ENCODE assay signal across 9 cellular contexts in the genomic region with DNA sequence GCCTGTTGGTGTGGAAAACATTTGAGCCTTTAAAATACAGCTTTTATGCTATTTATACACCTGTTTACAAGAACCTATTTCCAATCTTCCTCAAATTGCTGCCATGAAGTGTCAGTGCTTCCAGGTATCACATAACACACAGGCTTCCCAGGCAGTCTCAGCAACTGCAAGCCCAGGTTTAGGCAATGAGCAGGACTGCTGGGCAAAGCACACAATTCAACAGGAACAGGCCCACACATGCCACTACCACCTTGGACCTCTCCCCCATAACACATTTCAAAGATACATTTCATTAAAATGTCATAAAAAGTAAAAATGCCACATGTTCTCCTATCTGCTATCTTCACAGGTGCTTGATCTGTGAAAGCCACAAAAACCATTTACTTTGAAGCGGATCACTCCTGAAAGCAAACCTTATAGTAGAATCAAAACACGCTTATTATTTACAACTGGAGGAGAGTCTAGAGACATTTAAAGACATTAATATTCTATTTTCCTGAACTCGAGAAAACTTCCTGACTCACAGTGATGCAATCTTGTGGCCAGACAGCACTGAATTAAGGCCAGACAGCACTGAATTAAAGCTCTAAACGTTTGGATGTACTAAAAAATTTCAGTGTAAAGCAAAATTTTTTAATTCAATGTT. TPM values are rescaled to one million over a fixed set of nuclear protein-coding genes. Genes with fewer than 3 reads are reported as not detected.
DNase-seq lines count a peak whose midpoint lies in the region; TF ChIP-seq lines count a peak whose summit lies in the region.
"Had no signal": no experiment of that assay in that cellular context is flagged by ENCODE, and none has a peak within 500 bp of the region (broad histone marks: within the 10 kb centered on the region; RNA-seq: fewer than 3 reads in every experiment).

No MANE protein-coding gene starts in this region.

- TF ChIP-seq CTCF in HFFc6 (IDR thresholded peaks at IDR 0.05): no peak

- peaks cover 17% of the 10 kb centered on the region for H3K36me3 Mint-ChIP-seq in HFFc6 (ENCODE audit: low read depth)

- peak overlapping the region; percentile 73 for H3K27ac Mint-ChIP-seq in HFFc6

- peak overlapping the region; percentile 6; the same call in 1 of the 2 replicates for H3K4me3 Mint-ChIP-seq in HFFc6

- H3K27me3 Mint-ChIP-seq in HFFc6 (ENCODE audit: insufficient read depth): no peaks in the 10 kb centered on the region

- TF ChIP-seq POLR2A in erythroblast (IDR thresholded peaks at IDR 0.05; ENCODE audit: low read length): no peak

- DNase-seq in AG20443 (ENCODE audit: low spot score): peak; percentile 42
- peak; percentile 35 for DNase-seq in HFFc6
- DNase-seq in amniotic epithelial cell (ENCODE audit: low read depth): peak; percentile 88
- peak; percentile 86 for DNase-seq in iris pigment epithelial cell (ENCODE audit: low read depth)
- DNase-seq in iPS-NIHi11 (ENCODE audit: low spot score): no peak
- DNase-seq in globus pallidus (ENCODE audit: low spot score): no peak
- DNase-seq in erythroblast (lab: John Stamatoyannopoulos, UW): no peak
- DNase-seq in NCI-H2227 treated with DMSO at 0.1 percent for 48 hours (lab: John Stamatoyannopoulos, UW): no peak
- DNase-seq: stimulated activated CD4-positive, alpha-beta T cell treated with anti-CD3 and anti-CD28 coated beads, Interleukin-4, amount 100 ng/mL, for 4 hours had no signal

- H3K4me1 Mint-ChIP-seq in HFFc6 (ENCODE audit: low read depth): peaks cover 48% of the 10 kb centered on the region

- H3K9me3 Mint-ChIP-seq in HFFc6: no peaks in the 10 kb centered on the region

RNA-seq across cellular contexts. Expression of gene ANKFY1, which starts 31.5 kb away (rescaled TPM):
- total RNA-seq in HFFc6 (2021; fragmentation: NEBNext Ultra II Directional; extraction: Animal tissue kit (Norgen Biotek cat#: 25700)): 10 to 100 TPM; 37.1 to 45.1 (median 40.7) TPM

Comparison
In these comparisons a context has a peak if more than half of its experiments do, and no peak if none do; other contexts are left out.
1. DNase-seq: peak in AG20443 (single experiment), HFFc6 (single experiment), amniotic epithelial cell (single experiment) and iris pigment epithelial cell (single experiment); none in iPS-NIHi11 (single experiment), globus pallidus (single experiment), erythroblast (0 of 2) and NCI-H2227 treated with DMSO at 0.1 percent for 48 hours (single experiment).